1 cellular context compared by ENCODE assay signal in the genomic region with DNA sequence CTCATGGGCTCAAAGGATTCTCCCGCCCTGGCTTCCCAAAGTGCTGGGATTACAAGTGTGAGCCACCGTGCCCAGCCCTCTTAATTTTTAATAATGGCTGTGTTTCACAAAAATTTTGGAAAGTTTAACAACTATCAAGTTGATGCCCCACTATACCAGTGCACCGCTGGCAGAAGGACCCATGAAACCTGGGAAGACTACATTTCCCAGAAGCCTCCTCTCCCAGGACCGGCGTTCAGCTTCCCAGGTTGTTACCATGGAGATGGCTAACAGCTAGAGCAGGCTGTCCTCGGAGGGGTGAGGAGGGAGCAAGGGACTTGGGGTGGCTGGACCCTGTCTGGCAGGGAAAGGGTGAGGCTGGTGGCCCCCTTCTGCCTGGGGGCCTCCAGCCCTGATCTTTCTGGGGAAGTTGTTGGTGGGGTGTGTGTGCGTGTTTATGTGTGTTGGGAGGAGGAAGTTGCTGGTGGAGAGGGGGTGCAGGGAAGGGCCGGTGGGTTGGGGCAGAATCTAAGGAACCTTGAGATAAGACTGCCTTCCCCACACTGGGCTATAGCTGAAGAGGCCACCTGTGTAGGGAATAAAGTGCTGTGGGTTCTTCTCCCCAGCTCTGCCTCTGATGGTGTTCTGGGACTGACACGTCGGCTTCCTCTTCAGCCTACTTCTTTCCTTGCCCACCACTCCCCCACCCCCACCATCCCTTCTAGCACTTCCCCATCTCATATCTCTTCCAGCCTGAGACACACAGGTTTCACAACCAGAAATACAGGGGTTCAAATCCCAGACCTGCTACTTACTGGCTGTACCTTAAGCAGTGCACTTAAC.
TF ChIP-seq lines count a peak whose summit lies in the region.

TSS of gene DRC7 (plus strand) at position 251 of the 822 bp plus-strand sequence. CDS start 3,144 bp downstream, outside the sequence.

TF ChIP-seq in K562, 482 proteins besides CTCF, POLR2A, EP300 and RAD21 (continued from another document and continues in another):
- TF ChIP-seq, protein P1, sequence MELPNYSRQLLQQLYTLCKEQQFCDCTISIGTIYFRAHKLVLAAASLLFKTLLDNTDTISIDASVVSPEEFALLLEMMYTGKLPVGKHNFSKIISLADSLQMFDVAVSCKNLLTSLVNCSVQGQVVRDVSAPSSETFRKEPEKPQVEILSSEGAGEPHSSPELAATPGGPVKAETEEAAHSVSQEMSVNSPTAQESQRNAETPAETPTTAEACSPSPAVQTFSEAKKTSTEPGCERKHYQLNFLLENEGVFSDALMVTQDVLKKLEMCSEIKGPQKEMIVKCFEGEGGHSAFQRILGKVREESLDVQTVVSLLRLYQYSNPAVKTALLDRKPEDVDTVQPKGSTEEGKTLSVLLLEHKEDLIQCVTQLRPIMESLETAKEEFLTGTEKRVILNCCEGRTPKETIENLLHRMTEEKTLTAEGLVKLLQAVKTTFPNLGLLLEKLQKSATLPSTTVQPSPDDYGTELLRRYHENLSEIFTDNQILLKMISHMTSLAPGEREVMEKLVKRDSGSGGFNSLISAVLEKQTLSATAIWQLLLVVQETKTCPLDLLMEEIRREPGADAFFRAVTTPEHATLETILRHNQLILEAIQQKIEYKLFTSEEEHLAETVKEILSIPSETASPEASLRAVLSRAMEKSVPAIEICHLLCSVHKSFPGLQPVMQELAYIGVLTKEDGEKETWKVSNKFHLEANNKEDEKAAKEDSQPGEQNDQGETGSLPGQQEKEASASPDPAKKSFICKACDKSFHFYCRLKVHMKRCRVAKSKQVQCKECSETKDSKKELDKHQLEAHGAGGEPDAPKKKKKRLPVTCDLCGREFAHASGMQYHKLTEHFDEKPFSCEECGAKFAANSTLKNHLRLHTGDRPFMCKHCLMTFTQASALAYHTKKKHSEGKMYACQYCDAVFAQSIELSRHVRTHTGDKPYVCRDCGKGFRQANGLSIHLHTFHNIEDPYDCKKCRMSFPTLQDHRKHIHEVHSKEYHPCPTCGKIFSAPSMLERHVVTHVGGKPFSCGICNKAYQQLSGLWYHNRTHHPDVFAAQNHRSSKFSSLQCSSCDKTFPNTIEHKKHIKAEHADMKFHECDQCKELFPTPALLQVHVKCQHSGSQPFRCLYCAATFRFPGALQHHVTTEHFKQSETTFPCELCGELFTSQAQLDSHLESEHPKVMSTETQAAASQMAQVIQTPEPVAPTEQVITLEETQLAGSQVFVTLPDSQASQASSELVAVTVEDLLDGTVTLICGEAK (IDR thresholded peaks at IDR 0.05), result peak; percentile 82
- TF ChIP-seq, protein P1 (CRISPR knock-in tag; IDR thresholded peaks at IDR 0.05), result no peak
- TF ChIP-seq HDAC1 (IDR thresholded peaks at IDR 0.05) (peak in 1 of 2 experiments; percentile 77; a peak in 2 of 4 replicates), RB1 (IDR thresholded peaks at IDR 0.05; ENCODE audit: low read depth) (no peak), NFIC (IDR thresholded peaks at IDR 0.05) (no peak), CCNT2 (IDR thresholded peaks at IDR 0.05; ENCODE audit: borderline replicate concordance, extremely low read depth, insufficient read length, low read depth, low read length) (no peak), SETDB1 (IDR thresholded peaks at IDR 0.05; ENCODE audit: low read length) (no peak), ZNF23 (CRISPR knock-in tag; IDR thresholded peaks at IDR 0.05) (no peak), GABPB1 (CRISPR knock-in tag; IDR thresholded peaks at IDR 0.05) (peak; percentile 37; the same call in 1 of the 2 replicates), CC2D1A (IDR thresholded peaks at IDR 0.05) (no peak), SMAD2 (IDR thresholded peaks at IDR 0.05; ENCODE audit: low read depth, low read length) (no peak), ZFP1 (CRISPR knock-in tag; IDR thresholded peaks at IDR 0.05) (no peak), KDM1A (IDR thresholded peaks at IDR 0.05) (no peak), POLR3A (IDR thresholded peaks at IDR 0.05; ENCODE audit: borderline replicate concordance, extremely low read depth, insufficient read depth, insufficient read length) (no peak), ZNF232 (CRISPR knock-in tag; IDR thresholded peaks at IDR 0.05) (no peak), CBX2 (IDR thresholded peaks at IDR 0.05; ENCODE audit: insufficient read depth, low read length, poor library complexity, severe bottlenecking) (no peak), SRSF3 (IDR thresholded peaks at IDR 0.05; ENCODE audit: insufficient read depth, low read length) (no peak), MYBL2 (IDR thresholded peaks at IDR 0.05; ENCODE audit: low read depth) (no peak), MYBL2 (CRISPR knock-in tag; IDR thresholded peaks at IDR 0.05; ENCODE audit: borderline replicate concordance) (no peak), ARID3B (CRISPR knock-in tag; IDR thresholded peaks at IDR 0.05; ENCODE audit: borderline replicate concordance) (no peak), SREBF1 (IDR thresholded peaks at IDR 0.05; ENCODE audit: borderline replicate concordance, low read depth, low read length) (no peak), CEBPB (tag; IDR thresholded peaks at IDR 0.05) (0 out of 2 replicates have a peak, but pooled peaks have one; percentile 34), MBD1 (CRISPR knock-in tag; IDR thresholded peaks at IDR 0.05) (no peak), IFI16 (CRISPR knock-in tag; IDR thresholded peaks at IDR 0.05) (no peak), HNRNPUL1 (IDR thresholded peaks at IDR 0.05; ENCODE audit: low read length) (no peak), ETV1 (tag; conservative IDR thresholded peaks at IDR 0.05; ENCODE audit: low read depth) (no peak), BRCA1 (IDR thresholded peaks at IDR 0.05) (no peak), BRCA1 (CRISPR knock-in tag; IDR thresholded peaks at IDR 0.05) (no peak), RBM39 (optimal IDR thresholded peaks at IDR 0.05; ENCODE audit: low read depth, low read length) (no peak), TEAD4 (IDR thresholded peaks at IDR 0.05; ENCODE audit: low read length) (no peak; the same call in 1 of the 2 replicates), TEAD4 (CRISPR knock-in tag; IDR thresholded peaks at IDR 0.05; ENCODE audit: borderline replicate concordance) (no peak), CBFA2T2 (conservative IDR thresholded peaks at IDR 0.05) (no peak), ZSCAN29 (IDR thresholded peaks at IDR 0.05) (no peak), HOXB6 (CRISPR knock-in tag; IDR thresholded peaks at IDR 0.05; ENCODE audit: borderline replicate concordance) (no peak), SFPQ (IDR thresholded peaks at IDR 0.05; ENCODE audit: low read depth, low read length) (no peak), SRF (CRISPR knock-in tag; IDR thresholded peaks at IDR 0.05) (no peak), IRF1 (CRISPR knock-in tag; IDR thresholded peaks at IDR 0.05; ENCODE audit: borderline replicate concordance) (no peak), CBX5 (IDR thresholded peaks at IDR 0.05; ENCODE audit: borderline replicate concordance, low read depth) (no peak; the same call in 1 of the 2 replicates)
- TF ChIP-seq, protein P2, sequence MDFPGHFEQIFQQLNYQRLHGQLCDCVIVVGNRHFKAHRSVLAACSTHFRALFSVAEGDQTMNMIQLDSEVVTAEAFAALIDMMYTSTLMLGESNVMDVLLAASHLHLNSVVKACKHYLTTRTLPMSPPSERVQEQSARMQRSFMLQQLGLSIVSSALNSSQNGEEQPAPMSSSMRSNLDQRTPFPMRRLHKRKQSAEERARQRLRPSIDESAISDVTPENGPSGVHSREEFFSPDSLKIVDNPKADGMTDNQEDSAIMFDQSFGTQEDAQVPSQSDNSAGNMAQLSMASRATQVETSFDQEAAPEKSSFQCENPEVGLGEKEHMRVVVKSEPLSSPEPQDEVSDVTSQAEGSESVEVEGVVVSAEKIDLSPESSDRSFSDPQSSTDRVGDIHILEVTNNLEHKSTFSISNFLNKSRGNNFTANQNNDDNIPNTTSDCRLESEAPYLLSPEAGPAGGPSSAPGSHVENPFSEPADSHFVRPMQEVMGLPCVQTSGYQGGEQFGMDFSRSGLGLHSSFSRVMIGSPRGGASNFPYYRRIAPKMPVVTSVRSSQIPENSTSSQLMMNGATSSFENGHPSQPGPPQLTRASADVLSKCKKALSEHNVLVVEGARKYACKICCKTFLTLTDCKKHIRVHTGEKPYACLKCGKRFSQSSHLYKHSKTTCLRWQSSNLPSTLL (IDR thresholded peaks at IDR 0.05), result no peak
